1 cellular context compared by ENCODE assay signal in genomic region chr11:20200331-20200955, GRCh38.
TF ChIP-seq lines count a peak whose summit lies in the region.
"Not testable (repeated sequence)": the region's sequence is repeated elsewhere in the genome, so short reads cannot be mapped to it uniquely, and the experiment has no call there.

No MANE protein-coding gene starts in this region.

TF ChIP-seq in K562, 482 proteins besides CTCF, POLR2A, EP300 and RAD21:
- TF ChIP-seq IRF9 (tag; IDR thresholded peaks at IDR 0.05) (peak; percentile 58; the same call in 1 of the 2 replicates), CREB3 (tag; conservative IDR thresholded peaks at IDR 0.05; ENCODE audit: low read depth) (0 out of 2 replicates have a peak, but pooled peaks have one; percentile 44), ZNF740 (tag; IDR thresholded peaks at IDR 0.05) (peak in 1 of 2 experiments; percentile 89; a peak in 2 of 4 replicates), NR2C1 (tag; IDR thresholded peaks at IDR 0.05) (peak; percentile 22; the same call in 1 of the 2 replicates), ZNF41 (CRISPR knock-in tag; conservative IDR thresholded peaks at IDR 0.05) (0 out of 2 replicates have a peak, but pooled peaks have one; percentile 14), PYGO2 (tag; IDR thresholded peaks at IDR 0.05) (peak; percentile 81), GTF2A2 (tag; IDR thresholded peaks at IDR 0.05) (peak; percentile 83), HDAC8 (tag; IDR thresholded peaks at IDR 0.05) (0 out of 2 replicates have a peak, but pooled peaks have one; percentile 24), DMBX1 (CRISPR knock-in tag; IDR thresholded peaks at IDR 0.05; ENCODE audit: borderline replicate concordance) (peak; percentile 68; the same call in 1 of the 2 replicates), ZNF592 (IDR thresholded peaks at IDR 0.05) (peak; percentile 71), ILK (tag; IDR thresholded peaks at IDR 0.05; ENCODE audit: borderline replicate concordance, low read depth) (peak; percentile 30; the same call in 1 of the 2 replicates), NR4A1 (tag; IDR thresholded peaks at IDR 0.05) (peak; percentile 74; the same call in 1 of the 2 replicates), ZNF644 (tag; IDR thresholded peaks at IDR 0.05; ENCODE audit: low read depth) (peak; percentile 29; the same call in 1 of the 2 replicates)
- not testable (repeated sequence) for TF ChIP-seq ZNF740 (CRISPR knock-in tag; IDR thresholded peaks at IDR 0.05); NR2C1 (IDR thresholded peaks at IDR 0.05); NR4A1 (CRISPR knock-in tag; IDR thresholded peaks at IDR 0.05)
